In genomic region chr15:51286816-51287215, GRCh38 we compare ENCODE assay signal across 1 cellular context.
TF ChIP-seq lines count a peak whose summit lies in the region.

No MANE protein-coding gene starts in this region.

TF ChIP-seq in GM12878, 131 proteins besides CTCF, POLR2A, EP300 and RAD21:
- TF ChIP-seq, protein P1, sequence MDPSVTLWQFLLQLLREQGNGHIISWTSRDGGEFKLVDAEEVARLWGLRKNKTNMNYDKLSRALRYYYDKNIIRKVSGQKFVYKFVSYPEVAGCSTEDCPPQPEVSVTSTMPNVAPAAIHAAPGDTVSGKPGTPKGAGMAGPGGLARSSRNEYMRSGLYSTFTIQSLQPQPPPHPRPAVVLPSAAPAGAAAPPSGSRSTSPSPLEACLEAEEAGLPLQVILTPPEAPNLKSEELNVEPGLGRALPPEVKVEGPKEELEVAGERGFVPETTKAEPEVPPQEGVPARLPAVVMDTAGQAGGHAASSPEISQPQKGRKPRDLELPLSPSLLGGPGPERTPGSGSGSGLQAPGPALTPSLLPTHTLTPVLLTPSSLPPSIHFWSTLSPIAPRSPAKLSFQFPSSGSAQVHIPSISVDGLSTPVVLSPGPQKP (IDR thresholded peaks at IDR 0.05; ENCODE audit: low read depth, low read length) = no peak
- TF ChIP-seq SMC3 (IDR thresholded peaks at IDR 0.05; ENCODE audit: borderline replicate concordance, low read length) = peak; percentile 48; the same call in 1 of the 2 replicates
